Comparison of ENCODE assay signal across 27 cellular contexts in the genomic region with DNA sequence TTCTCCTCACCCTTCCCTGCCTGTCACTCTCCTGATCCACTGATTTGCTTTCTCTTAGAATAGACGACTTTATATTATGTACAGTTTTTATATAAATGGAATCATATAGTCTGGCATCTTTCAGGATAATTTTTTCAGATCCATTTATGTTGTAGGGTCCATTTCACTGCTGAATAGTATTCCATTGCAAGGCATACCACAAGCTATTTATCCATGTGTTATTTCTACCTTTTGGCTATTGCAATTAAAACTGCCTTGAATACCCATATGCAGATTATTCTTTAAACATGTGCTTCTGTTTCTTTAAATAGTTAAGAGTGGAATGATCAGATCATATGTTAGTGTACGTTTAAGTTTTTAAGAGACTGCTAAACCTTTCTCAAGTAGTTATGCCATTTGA. TPM values are rescaled to one million over a fixed set of nuclear protein-coding genes. Genes with fewer than 3 reads are reported as not detected.
DNase-seq lines count a peak whose midpoint lies in the region; ATAC-seq, FAIRE-seq and TF ChIP-seq lines count a peak whose summit lies in the region.
"Had no signal": no experiment of that assay in that cellular context is flagged by ENCODE, and none has a peak within 500 bp of the region (broad histone marks: within the 10 kb centered on the region; RNA-seq: fewer than 3 reads in every experiment).

No MANE protein-coding gene starts in this region.

- no peak overlapping the region for H3K4me2 ChIP-seq in K562 (ENCODE audit: insufficient read depth, low read length)
- H3K4me2 ChIP-seq: BLaER1 had no signal

- no peak overlapping the region for H3K9ac ChIP-seq in liver (ENCODE audit: low read depth in 1 of 2, low read length in 2 of 2)
- H3K9ac ChIP-seq in K562 (ENCODE audit: insufficient read depth in 1 of 2, low read depth in 2 of 2, low read length in 2 of 2): no peak overlapping the region
- no peak overlapping the region for H3K9ac ChIP-seq in iPS-20b (ENCODE audit: low read depth, low read length)
- no peak overlapping the region for H3K9ac ChIP-seq in subcutaneous abdominal adipose tissue (ENCODE audit: low read length in 5 of 5)
- H3K9ac ChIP-seq: BLaER1 had no signal

- H3K36me3 ChIP-seq in liver (ENCODE audit: control insufficient read depth in 4 of 4, insufficient read depth in 3 of 4, low read depth in 1 of 4, low read length in 3 of 4) (peaks cover 6 to 43% (median 40%) of the 10 kb centered on the region in 4 donors), right lobe of liver (peaks cover 0 to 22% (median 7%) of the 10 kb centered on the region in 4 donors), K562 (ENCODE audit: control insufficient read depth, insufficient read depth, low read length) (no peaks in the 10 kb centered on the region), iPS-20b (ENCODE audit: insufficient read depth, low read depth, low read length) (peaks cover 54% of the 10 kb centered on the region), subcutaneous abdominal adipose tissue (ENCODE audit: control insufficient read depth in 5 of 5, insufficient read depth in 5 of 5, low read length in 5 of 5) (peaks cover 33 to 53% (median 42%) of the 10 kb centered on the region in 5 donors)

- in situ Hi-C loops in K562 (cut with MboI): no loop called here

- H3K4me1 ChIP-seq in liver (ENCODE audit: control insufficient read depth in 4 of 4, insufficient read depth in 4 of 4, low read length in 3 of 4) (no peaks in the 10 kb centered on the region), right lobe of liver (no peaks in the 10 kb centered on the region), K562 (replicated peaks in 1 of 2; ENCODE audit: control insufficient read depth in 2 of 2, insufficient read depth in 2 of 2, low read length in 2 of 2) (no peaks in the 10 kb centered on the region), iPS-20b (ENCODE audit: insufficient read depth, low read length) (no peaks in the 10 kb centered on the region), subcutaneous abdominal adipose tissue (ENCODE audit: control insufficient read depth in 5 of 5, insufficient read depth in 5 of 5, low read length in 5 of 5) (peaks cover 0 to 3% (median 0%) of the 10 kb centered on the region in 5 donors)
- H3K4me1 ChIP-seq: BE2C, BLaER1 had no signal

- ATAC-seq in right lobe of liver (no peak), K562 (no peak), GM19351 (IDR thresholded peaks at IDR 0.05; ENCODE audit: unreplicated experiment) (no peak)
- ATAC-seq: GM12878 had no signal

- intact Hi-C loops in right lobe of liver (cut with DNase I): no loop called here
- intact Hi-C loops in K562 (cut with micrococcal nuclease): no loop called here

- POLR2A ChIA-PET in K562 (lab: Yijun Ruan, JAX): no interaction called here

- no peak for DNase-seq in right lobe of liver
- DNase-seq in K562 (ENCODE audit: extremely low read depth in 1 of 4, low spot score in 3 of 4): no peak
- DNase-seq in occipital lobe (lab: John Stamatoyannopoulos, UW): no peak
- DNase-seq in NCI-H2196 (lab: John Stamatoyannopoulos, UW; ENCODE audit: unreplicated experiment): no peak
- DNase-seq: 8988T; ACHN; BE2C; C1 segment of cervical spinal cord; CD4-positive, alpha-beta memory T cell; CD4-positive, CD25-positive, alpha-beta regulatory T cell; CD8-positive, alpha-beta memory T cell; COR-L47; DMS 273 treated with DMSO at 0.1 percent for 48 hours; DMS153; DMS53; DMS79; DND-41; EL; GDM1 had no signal

- CTCF ChIA-PET in K562 (lab: Yijun Ruan, JAX; ENCODE audit: low intra/inter-chr PET ratio): no interaction called here

- no peak overlapping the region for H2AFZ ChIP-seq in K562 (ENCODE audit: low read depth, low read length)

- TF ChIP-seq EP300 in K562 (IDR thresholded peaks at IDR 0.05; ENCODE audit: low read length): no peak

- no peaks in the 10 kb centered on the region for H3K9me1 ChIP-seq in K562 (ENCODE audit: control insufficient read depth, insufficient read depth, low read length)

- peak overlapping the region in 2 of 3 donors; percentile 15 to 50 for H3K4me3 ChIP-seq in liver (ENCODE audit: low read depth in 1 of 3, low read length in 3 of 3)
- H3K4me3 ChIP-seq in right lobe of liver: no peak overlapping the region
- H3K4me3 ChIP-seq in K562: no peak overlapping the region
- 0 out of 2 replicates have a peak overlapping the region, but pooled peaks have one; percentile 11 for H3K4me3 ChIP-seq in iPS-20b (ENCODE audit: low read length)
- peak overlapping the region; percentile 15 to 57 (median 37) for H3K4me3 ChIP-seq in subcutaneous abdominal adipose tissue (ENCODE audit: low read depth in 1 of 5, low read length in 5 of 5)
- H3K4me3 ChIP-seq: GM12878 had no signal

- no peak for TF ChIP-seq POLR2A in right lobe of liver (IDR thresholded peaks at IDR 0.05)
- no peak for TF ChIP-seq POLR2A in K562 (conservative IDR thresholded peaks at IDR 0.05)

- H3K9me3 ChIP-seq in liver (ENCODE audit: control insufficient read depth in 4 of 4, low read length in 3 of 4) (peaks cover 38 to 91% (median 65%) of the 10 kb centered on the region in 4 donors), right lobe of liver (peaks cover 0 to 79% (median 29%) of the 10 kb centered on the region in 4 donors), K562 (replicated peaks; ENCODE audit: control insufficient read depth, insufficient read depth, low read depth, low read length) (peaks cover 21% of the 10 kb centered on the region), iPS-20b (ENCODE audit: insufficient read depth, low read depth, low read length) (peaks cover 96% of the 10 kb centered on the region), subcutaneous abdominal adipose tissue (ENCODE audit: control insufficient read depth in 5 of 5, low read length in 5 of 5) (peaks cover 77 to 97% (median 90%) of the 10 kb centered on the region in 5 donors)

- WGBS in liver: 96% methylated on average over 2 of the region's 2 CpGs
- 83% methylated on average over 2 of the region's 2 CpGs for WGBS in right lobe of liver (ENCODE audit: insufficient coverage, low coverage, low lambda C conversion rate, missing lambda C conversion rate)
- WGBS in K562 (ENCODE audit: insufficient coverage, low coverage, missing lambda C conversion rate): 6% methylated on average over 2 of the region's 2 CpGs

- no peak for FAIRE-seq in K562 (lab: Jason Lieb, UNC)
- FAIRE-seq: GM12878, GM12892, GM18507 had no signal

- no peaks in the 10 kb centered on the region for H3K79me2 ChIP-seq in K562 (ENCODE audit: control insufficient read depth, insufficient read depth, low read length)

- no TSS peak for BruUV-seq in K562 (replicated peaks; lab: Mats Ljungman, UMichigan)

- no peaks in the 10 kb centered on the region for H3K27me3 ChIP-seq in liver (ENCODE audit: control insufficient read depth in 4 of 4, insufficient read depth in 4 of 4, low read length in 3 of 4)
- H3K27me3 ChIP-seq in right lobe of liver: no peaks in the 10 kb centered on the region
- no peaks in the 10 kb centered on the region for H3K27me3 ChIP-seq in K562 (ENCODE audit: control insufficient read depth in 2 of 2, insufficient read depth in 2 of 2, low read length in 2 of 2)
- no peaks in the 10 kb centered on the region for H3K27me3 ChIP-seq in iPS-20b (ENCODE audit: insufficient read depth, low read length)
- no peaks in the 10 kb centered on the region for H3K27me3 ChIP-seq in subcutaneous abdominal adipose tissue (ENCODE audit: control insufficient read depth in 5 of 5, insufficient read depth in 4 of 5, low read length in 5 of 5)
- H3K27me3 ChIP-seq: BE2C, BLaER1 had no signal

- TF ChIP-seq CTCF in liver (IDR thresholded peaks at IDR 0.05; ENCODE audit: low read depth, low read length, missing input control) (no peak), right lobe of liver (IDR thresholded peaks at IDR 0.05) (no peak), K562 (IDR thresholded peaks at IDR 0.05 in 2 of 3, conservative IDR thresholded peaks at IDR 0.05 in 1 of 3; ENCODE audit: insufficient read depth in 2 of 3, low read depth in 1 of 3, low read length in 3 of 3) (no peak)

- H3K27ac ChIP-seq in liver (ENCODE audit: low read depth in 1 of 2, low read length in 2 of 2): no peak overlapping the region
- no peak overlapping the region for H3K27ac ChIP-seq in right lobe of liver
- H3K27ac ChIP-seq in K562 (ENCODE audit: extremely low read depth, low read depth, low read length): no peak overlapping the region
- H3K27ac ChIP-seq in iPS-20b (ENCODE audit: low read length): no peak overlapping the region
- no peak overlapping the region for H3K27ac ChIP-seq in subcutaneous abdominal adipose tissue (ENCODE audit: low read depth, low read length)
- H3K27ac ChIP-seq: BLaER1 had no signal

- TF ChIP-seq RAD21 in liver (IDR thresholded peaks at IDR 0.05) (no peak), K562 (CRISPR knock-in tag; conservative IDR thresholded peaks at IDR 0.05 in 1 of 2, IDR thresholded peaks at IDR 0.05 in 1 of 2) (no peak)

- no peaks in the 10 kb centered on the region for H4K20me1 ChIP-seq in K562 (replicated peaks; ENCODE audit: control insufficient read depth, insufficient read depth, low read length)
- H4K20me1 ChIP-seq: BLaER1 had no signal

RNA-seq across cellular contexts. Expression of a gene that starts 17.8 kb away (rescaled TPM):
- under 1 TPM; 0.51 to 0.67 TPM for total RNA-seq in liver
- polyA plus RNA-seq in liver: under 1 TPM; 0.32 to 0.40 TPM
- total RNA-seq in right lobe of liver: under 1 TPM in 5 of 6 experiments, not detected in 1; 0.18 to 0.66 (median 0.61) TPM
- 1.1 and 2.9 TPM in 2 replicates for total RNA-seq in K562 (2011; cell fraction: chromatin; rRNA removed; ENCODE audit: low replicate concordance)
- 0.83 and 0.92 TPM in 2 replicates for total RNA-seq in K562 (2011; cell fraction: nucleolus; rRNA removed)
- 1.6 and 2.6 TPM in 2 replicates for total RNA-seq in K562 (2011; cell fraction: nucleoplasm; rRNA removed)
- total RNA-seq in K562 (2014; rRNA removed): 0.45 and 0.49 TPM in 2 replicates
- total RNA-seq in K562 (2014; rRNA removed; fragmentation: Illumina TruSeq; extraction: Trizol): 0.64 and 1.2 TPM in 2 replicates
- total RNA-seq in K562 (2015; rRNA removed; fragmentation: Illumina TruSeq; extraction: Trizol): 0.76 and 1.1 TPM in 2 replicates
- 0.45 and 0.82 TPM in 2 replicates for total RNA-seq in K562 (2021)
- 0.73 and 1.1 TPM in 2 replicates for polyA plus RNA-seq in K562 (2011; rRNA removed)
- 0.10 and 0.40 TPM in 2 replicates for polyA plus RNA-seq in K562 (2011; cell fraction: cytosol; rRNA removed)
- 1.3 and 1.8 TPM in 2 replicates for polyA plus RNA-seq in K562 (2011; cell fraction: nucleus; rRNA removed)
- 0.86 and 3.1 TPM in 2 replicates for polyA plus RNA-seq in K562 (2012)
- polyA plus RNA-seq in K562 (2014; fragmentation: Illumina TruSeq; extraction: Trizol): 0.78 and 1.8 TPM in 2 replicates
- 1 to 10 TPM in 1 of 2 experiments, under 1 TPM in 1; 0.25 to 1.2 TPM for polyA plus RNA-seq in K562 (2014; fragmentation: Nextera tagmentation; extraction: Ambion mirVana)
- 0.46 and 1.5 TPM in 2 replicates for polyA plus RNA-seq in K562 (2014; rRNA removed)
- 0.77 and 1.0 TPM in 2 replicates for polyA minus RNA-seq in K562 (2011; rRNA and poly(A)+ RNA removed)
- polyA minus RNA-seq in K562 (2011; cell fraction: cytosol; rRNA and poly(A)+ RNA removed): not detected in 2 replicates
- polyA minus RNA-seq in K562 (2011; cell fraction: nucleus; rRNA and poly(A)+ RNA removed): 0.40 and 0.78 TPM in 2 replicates
- total RNA-seq in occipital lobe: 11.9 TPM

RNA-seq across cellular contexts. Expression of a gene that starts 21.0 kb away (rescaled TPM):
- total RNA-seq in liver (1 to 10 TPM; 2.6 to 6.2 TPM), right lobe of liver (1 to 10 TPM; 1.7 to 7.8 (median 4.0) TPM), K562 (2014; rRNA removed) (4.0 and 4.3 TPM in 2 replicates), K562 (2014; rRNA removed; fragmentation: Illumina TruSeq; extraction: Trizol) (14.6 and 15.9 TPM in 2 replicates), K562 (2015; rRNA removed; fragmentation: Illumina TruSeq; extraction: Trizol) (10.5 and 11.5 TPM in 2 replicates), K562 (2021) (7.4 and 11.7 TPM in 2 replicates), occipital lobe (52.7 TPM)
- polyA plus RNA-seq in liver (1 to 10 TPM; 3.1 to 4.1 TPM), K562 (2011; rRNA removed) (12.2 and 21.5 TPM in 2 replicates), K562 (2014; fragmentation: Illumina TruSeq; extraction: Trizol) (11.6 and 14.5 TPM in 2 replicates), K562 (2014; fragmentation: Nextera tagmentation; extraction: Ambion mirVana) (10 to 100 TPM; 11.0 to 19.0 TPM), K562 (2014; rRNA removed) (9.4 and 11.5 TPM in 2 replicates)
- total RNA-seq in K562 (2011; cell fraction: chromatin; rRNA removed; ENCODE audit: low replicate concordance): 12.6 and 50.6 TPM in 2 replicates
- total RNA-seq in K562 (2011; cell fraction: nucleolus; rRNA removed): 8.7 and 11.2 TPM in 2 replicates
- total RNA-seq in K562 (2011; cell fraction: nucleoplasm; rRNA removed): 16.9 and 22.1 TPM in 2 replicates
- 2.1 and 4.4 TPM in 2 replicates for polyA plus RNA-seq in K562 (2011; cell fraction: cytosol; rRNA removed)
- polyA plus RNA-seq in K562 (2011; cell fraction: nucleus; rRNA removed): 15.3 and 17.0 TPM in 2 replicates
- 13.3 and 17.5 TPM in 2 replicates for polyA plus RNA-seq in K562 (2012)
- 13.2 and 20.5 TPM in 2 replicates for polyA minus RNA-seq in K562 (2011; rRNA and poly(A)+ RNA removed)
- 3.5 and 4.9 TPM in 2 replicates for polyA minus RNA-seq in K562 (2011; cell fraction: cytosol; rRNA and poly(A)+ RNA removed)
- 6.9 and 7.7 TPM in 2 replicates for polyA minus RNA-seq in K562 (2011; cell fraction: nucleus; rRNA and poly(A)+ RNA removed)

RNA-seq across cellular contexts. Expression of a gene that starts 35.4 kb away (rescaled TPM):
- total RNA-seq in liver: 1 to 10 TPM; 2.5 to 3.0 TPM
- 1 to 10 TPM in 1 of 2 donors, under 1 TPM in 1; 0.91 to 1.1 TPM for polyA plus RNA-seq in liver
- 1 to 10 TPM in 5 of 6 experiments, under 1 TPM in 1; 0.48 to 7.8 (median 2.3) TPM for total RNA-seq in right lobe of liver
- 11.2 and 14.9 TPM in 2 replicates for total RNA-seq in K562 (2011; cell fraction: chromatin; rRNA removed; ENCODE audit: low replicate concordance)
- 8.6 and 10.0 TPM in 2 replicates for total RNA-seq in K562 (2011; cell fraction: nucleolus; rRNA removed)
- 6.0 and 10.3 TPM in 2 replicates for total RNA-seq in K562 (2011; cell fraction: nucleoplasm; rRNA removed)
- 2.8 and 3.8 TPM in 2 replicates for total RNA-seq in K562 (2014; rRNA removed)
- total RNA-seq in K562 (2014; rRNA removed; fragmentation: Illumina TruSeq; extraction: Trizol): 3.1 and 4.4 TPM in 2 replicates
- total RNA-seq in K562 (2015; rRNA removed; fragmentation: Illumina TruSeq; extraction: Trizol): 1.8 and 3.1 TPM in 2 replicates
- 3.0 and 4.1 TPM in 2 replicates for total RNA-seq in K562 (2021)
- polyA plus RNA-seq in K562 (2011; rRNA removed): 2.2 and 2.8 TPM in 2 replicates
- polyA plus RNA-seq in K562 (2011; cell fraction: cytosol; rRNA removed): 1.2 and 1.8 TPM in 2 replicates
- polyA plus RNA-seq in K562 (2011; cell fraction: nucleus; rRNA removed): 3.0 and 4.0 TPM in 2 replicates
- polyA plus RNA-seq in K562 (2012): 0.62 and 1.2 TPM in 2 replicates
- polyA plus RNA-seq in K562 (2014; fragmentation: Illumina TruSeq; extraction: Trizol): 1.9 and 2.1 TPM in 2 replicates
- under 1 TPM; 0.08 to 0.25 TPM for polyA plus RNA-seq in K562 (2014; fragmentation: Nextera tagmentation; extraction: Ambion mirVana)
- 2.2 and 3.3 TPM in 2 replicates for polyA plus RNA-seq in K562 (2014; rRNA removed)
- 8.5 and 10.2 TPM in 2 replicates for polyA minus RNA-seq in K562 (2011; rRNA and poly(A)+ RNA removed)
- polyA minus RNA-seq in K562 (2011; cell fraction: cytosol; rRNA and poly(A)+ RNA removed): 3.0 and 4.0 TPM in 2 replicates
- 7.0 and 7.7 TPM in 2 replicates for polyA minus RNA-seq in K562 (2011; cell fraction: nucleus; rRNA and poly(A)+ RNA removed)
- total RNA-seq in occipital lobe: 25.7 TPM

Comparison
In these comparisons a context has a peak if more than half of its experiments do, and no peak if none do; other contexts are left out.
1. H3K4me3 ChIP-seq: peak in liver (2 of 3), iPS-20b (single experiment) and subcutaneous abdominal adipose tissue (5 of 5); none in right lobe of liver (0 of 3) and K562 (single experiment).